16 cellular contexts compared by ENCODE assay signal in genomic region chr3:100264242-100264641, GRCh38. TPM values are rescaled to one million over a fixed set of nuclear protein-coding genes. Genes with fewer than 3 reads are reported as not detected.
A peak's percentile ranks its signal among the peaks of the same experiment; 100 is the strongest.
DNase-seq lines count a peak whose midpoint lies in the region; ATAC-seq and TF ChIP-seq lines count a peak whose summit lies in the region.
"Had no signal": no experiment of that assay in that cellular context is flagged by ENCODE, and none has a peak within 500 bp of the region (broad histone marks: within the 10 kb centered on the region; RNA-seq: fewer than 3 reads in every experiment).

No MANE protein-coding gene starts in this region.

- no peak for ATAC-seq in natural killer cell
- no peak for ATAC-seq in natural killer cell treated with Interleukin-12 subunit alpha and Interleukin-12 subunit beta and Interleukin-15 and Interleukin-18, amount 100 ng/mL, for 72 hours
- no peak for ATAC-seq in memory B cell (ENCODE audit: low read depth)
- no peak for ATAC-seq in HG03280 (IDR thresholded peaks at IDR 0.05; ENCODE audit: unreplicated experiment)
- no peak for ATAC-seq in HG03045 (IDR thresholded peaks at IDR 0.05; ENCODE audit: unreplicated experiment)

- peaks cover 39 to 48% of the 10 kb centered on the region in 2 donors for H3K4me1 Mint-ChIP-seq in natural killer cell
- H3K4me1 Mint-ChIP-seq in natural killer cell treated with Interleukin-12 subunit alpha and Interleukin-12 subunit beta and Interleukin-15 and Interleukin-18, amount 100 ng/mL, for 72 hours (ENCODE audit: low read depth in 2 of 2) = peaks cover 27 to 44% of the 10 kb centered on the region in 2 donors
- peaks cover 29% of the 10 kb centered on the region for H3K4me1 Mint-ChIP-seq in memory B cell
- peaks cover 40 to 56% of the 10 kb centered on the region in 2 donors for H3K4me1 Mint-ChIP-seq in immature natural killer cell

- no peaks in the 10 kb centered on the region for H3K9me3 ChIP-seq in adipocyte (ENCODE audit: control insufficient read depth, low read length)
- H3K9me3 ChIP-seq: Caco-2 had no signal

- H3K4me1 ChIP-seq in adipocyte (ENCODE audit: control insufficient read depth, insufficient read depth, low read length) = peaks cover 75% of the 10 kb centered on the region

- TF ChIP-seq CTCF in natural killer cell (IDR thresholded peaks at IDR 0.05) = no peak

- no peaks in the 10 kb centered on the region for H3K36me3 ChIP-seq in adipocyte (ENCODE audit: control insufficient read depth, insufficient read depth, low read length, severe bottlenecking)
- H3K36me3 ChIP-seq: neural progenitor cell had no signal

- intact Hi-C loops in natural killer cell (cut with micrococcal nuclease) = loop anchor here (5.0 to 10.0 kb wide), 3 partner anchors 443 to 1742 kb away; partner anchors contain the start of genes CLDND1, PCNP and TFG

- H3K9ac ChIP-seq in adipocyte (ENCODE audit: low read length) = no peak overlapping the region
- H3K9ac ChIP-seq: neural progenitor cell had no signal

- H3K27me3 ChIP-seq in adipocyte (replicated peaks; ENCODE audit: control insufficient read depth, insufficient read depth, low read length) = no peaks in the 10 kb centered on the region
- H3K27me3 ChIP-seq: neural progenitor cell had no signal

- H3K4me3 Mint-ChIP-seq in natural killer cell = peak overlapping the region; percentile 36
- H3K4me3 Mint-ChIP-seq in natural killer cell treated with Interleukin-12 subunit alpha and Interleukin-12 subunit beta and Interleukin-15 and Interleukin-18, amount 100 ng/mL, for 72 hours = no peak overlapping the region
- H3K4me3 Mint-ChIP-seq in memory B cell = no peak overlapping the region
- no peak overlapping the region for H3K4me3 Mint-ChIP-seq in immature natural killer cell
- H3K4me3 Mint-ChIP-seq: neural progenitor cell had no signal

- H3K36me3 Mint-ChIP-seq in natural killer cell = no peaks in the 10 kb centered on the region
- no peaks in the 10 kb centered on the region for H3K36me3 Mint-ChIP-seq in natural killer cell treated with Interleukin-12 subunit alpha and Interleukin-12 subunit beta and Interleukin-15 and Interleukin-18, amount 100 ng/mL, for 72 hours
- no peaks in the 10 kb centered on the region for H3K36me3 Mint-ChIP-seq in memory B cell
- H3K36me3 Mint-ChIP-seq in immature natural killer cell = no peaks in the 10 kb centered on the region
- H3K36me3 Mint-ChIP-seq: neural progenitor cell had no signal

- H3K9me3 Mint-ChIP-seq in natural killer cell (no peaks in the 10 kb centered on the region), memory B cell (no peaks in the 10 kb centered on the region), immature natural killer cell (no peaks in the 10 kb centered on the region)
- no peaks in the 10 kb centered on the region for H3K9me3 Mint-ChIP-seq in natural killer cell treated with Interleukin-12 subunit alpha and Interleukin-12 subunit beta and Interleukin-15 and Interleukin-18, amount 100 ng/mL, for 72 hours
- H3K9me3 Mint-ChIP-seq: neural progenitor cell had no signal

- no peaks in the 10 kb centered on the region for H3K27me3 Mint-ChIP-seq in natural killer cell (ENCODE audit: low read depth in 2 of 2)
- no peaks in the 10 kb centered on the region for H3K27me3 Mint-ChIP-seq in natural killer cell treated with Interleukin-12 subunit alpha and Interleukin-12 subunit beta and Interleukin-15 and Interleukin-18, amount 100 ng/mL, for 72 hours
- no peaks in the 10 kb centered on the region for H3K27me3 Mint-ChIP-seq in memory B cell
- H3K27me3 Mint-ChIP-seq in immature natural killer cell (ENCODE audit: low read depth in 3 of 3) = peaks cover 0 to 7% (median 0%) of the 10 kb centered on the region in 3 donors

- H3K27ac Mint-ChIP-seq in natural killer cell (peak overlapping the region; percentile 19 to 37), memory B cell (peak overlapping the region; percentile 75), immature natural killer cell (no peak overlapping the region)
- no peak overlapping the region for H3K27ac Mint-ChIP-seq in natural killer cell treated with Interleukin-12 subunit alpha and Interleukin-12 subunit beta and Interleukin-15 and Interleukin-18, amount 100 ng/mL, for 72 hours
- H3K27ac Mint-ChIP-seq: neural progenitor cell had no signal

- H3K4me3 ChIP-seq in adipocyte (ENCODE audit: low read length) = peak overlapping the region; percentile 47
- H3K4me3 ChIP-seq: lung, neural progenitor cell had no signal

- no peak for DNase-seq in natural killer cell
- DNase-seq in natural killer cell treated with Interleukin-12 subunit alpha and Interleukin-12 subunit beta and Interleukin-15 and Interleukin-18, amount 100 ng/mL, for 72 hours (ENCODE audit: low spot score) = no peak
- DNase-seq in adipocyte (ENCODE audit: low read depth) = peak; percentile 50
- DNase-seq in memory B cell (ENCODE audit: low spot score in 2 of 2) = no peak
- DNase-seq in stimulated activated CD4-positive, alpha-beta T cell treated with anti-CD3 and anti-CD28 coated beads, Interleukin-4, amount 100 ng/mL, for 1 hour = no peak
- DNase-seq in immature natural killer cell = no peak
- DNase-seq: activated CD4-positive, alpha-beta T cell treated with anti-CD3 and anti-CD28 coated beads, Interleukin-2, amount 50 U/mL, for 48 hours; Caco-2; MM.1S; NCI-H187 treated with DMSO at 0.1 percent for 48 hours; NCI-H524; stimulated activated CD4-positive, alpha-beta T cell treated with anti-CD3 and anti-CD28 coated beads, Interleukin-2, amount 100 ng/mL, for 24 hours had no signal

RNA-seq across cellular contexts. Expression of gene TBC1D23, which starts 3.5 kb away (rescaled TPM):
- 10 to 100 TPM; 38.8 to 50.3 (median 45.4) TPM for total RNA-seq in natural killer cell
- 10 to 100 TPM; 21.5 to 31.4 TPM for total RNA-seq in natural killer cell treated with Interleukin-12 subunit alpha and Interleukin-12 subunit beta and Interleukin-15 and Interleukin-18, amount 100 ng/mL, for 72 hours
- polyA plus RNA-seq in immature natural killer cell = 10 to 100 TPM; 13.7 to 23.4 (median 14.0) TPM

Comparison
In these comparisons a context has a peak if more than half of its experiments do, and no peak if none do; other contexts are left out.
1. H3K27ac Mint-ChIP-seq: peak in natural killer cell (2 of 2) and memory B cell (single experiment); none in natural killer cell treated with Interleukin-12 subunit alpha and Interleukin-12 subunit beta and Interleukin-15 and Interleukin-18, amount 100 ng/mL, for 72 hours (0 of 2) and immature natural killer cell (0 of 6).